9 cellular contexts compared by ENCODE assay signal in the genomic region with DNA sequence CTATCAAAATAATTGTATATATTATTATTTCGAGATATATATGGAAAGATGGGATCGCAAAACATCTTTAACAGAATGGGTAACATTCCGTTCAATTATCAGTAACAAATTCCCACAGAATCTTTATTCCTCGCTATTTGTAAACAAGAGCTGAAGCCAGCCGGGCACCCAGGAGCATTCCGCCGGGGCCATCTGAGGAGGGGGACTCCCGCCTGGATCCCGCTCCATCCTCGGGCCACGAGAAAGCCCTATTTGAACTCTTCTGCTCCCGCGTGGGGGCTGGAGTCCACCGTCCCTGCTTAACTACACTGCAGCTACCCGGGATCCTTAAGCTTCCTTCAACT. TPM values are rescaled to one million over a fixed set of nuclear protein-coding genes. Genes with fewer than 3 reads are reported as not detected.
DNase-seq lines count a peak whose midpoint lies in the region; ATAC-seq, FAIRE-seq and TF ChIP-seq lines count a peak whose summit lies in the region.
"Had no signal": no experiment of that assay in that cellular context is flagged by ENCODE, and none has a peak within 500 bp of the region (broad histone marks: within the 10 kb centered on the region; RNA-seq: fewer than 3 reads in every experiment).

No MANE protein-coding gene starts in this region.

- 2% methylated on average over 9 of the region's 15 CpGs; no CpG with 5 or more reads in 1 of the 2 experiments for WGBS in IMR-90 (ENCODE audit: extremely low coverage in 2 of 2, insufficient read length in 1 of 2), 2 experiments
- 2 to 3% methylated on average over 13 to 15 of the region's 15 CpGs for WGBS in ectodermal cell, 2 experiments

- H3K36me3 ChIP-seq in IMR-90 (ENCODE audit: control insufficient read depth, insufficient read depth, low read length), result no peaks in the 10 kb centered on the region
- no peaks in the 10 kb centered on the region for H3K36me3 ChIP-seq in ectodermal cell (ENCODE audit: control insufficient read depth, insufficient read depth, low read length)

- H3K56ac ChIP-seq in IMR-90 (ENCODE audit: extremely low read depth, insufficient read depth, low read length), result peak overlapping the region; percentile 94

- H2BK5ac ChIP-seq in IMR-90 (ENCODE audit: low read depth, low read length, poor library complexity, severe bottlenecking), result peak overlapping the region; percentile 90

- H3K27me3 Mint-ChIP-seq in naive thymus-derived CD8-positive, alpha-beta T cell, result peaks cover 8 to 27% (median 15%) of the 10 kb centered on the region in 5 donors

- H3K4me3 ChIP-seq in AG04449 (ENCODE audit: low read depth, low read length) (peak overlapping the region; percentile 90), IMR-90 (ENCODE audit: insufficient read depth, low read depth, low read length) (peak overlapping the region; percentile 76), ectodermal cell (ENCODE audit: insufficient read depth, low read depth, low read length) (peak overlapping the region; percentile 72)

- H3K4me1 ChIP-seq in IMR-90 (ENCODE audit: control insufficient read depth, insufficient read depth, low read length) (peaks cover 4% of the 10 kb centered on the region), ectodermal cell (ENCODE audit: control insufficient read depth, insufficient read depth, low read length) (peaks cover 7% of the 10 kb centered on the region)

- TF ChIP-seq POLR2A in IMR-90 (IDR thresholded peaks at IDR 0.05; ENCODE audit: low read depth, low read length) (no peak), H54 (IDR thresholded peaks at IDR 0.05; ENCODE audit: low read depth, low read length) (no peak)

- no peaks in the 10 kb centered on the region for H3K9me1 ChIP-seq in IMR-90 (ENCODE audit: insufficient read depth, low read length)

- peak overlapping the region; percentile 98 for H2AK9ac ChIP-seq in IMR-90 (replicated peaks; ENCODE audit: low read depth, low read length, poor library complexity)

- intact Hi-C loops in IMR-90 (cut with micrococcal nuclease), result loop anchor here (1.0 to 2.0 kb wide), 2 partner anchors 57 to 131 kb away; no protein-coding TSS in a partner anchor

- H3K9me3 Mint-ChIP-seq in naive thymus-derived CD8-positive, alpha-beta T cell, result peaks cover 0 to 6% (median 0%) of the 10 kb centered on the region in 9 donors

- no peak overlapping the region for H3K27ac Mint-ChIP-seq in naive thymus-derived CD8-positive, alpha-beta T cell

- DNase-seq in AG04449 (ENCODE audit: low read depth, low spot score) (no peak), IMR-90 (no peak), T1000 (lab: John Stamatoyannopoulos, UW) (no peak), kidney tubule cell (ENCODE audit: low spot score) (no peak), H54 (ENCODE audit: insufficient read length, low spot score) (no peak)
- DNase-seq in naive thymus-derived CD8-positive, alpha-beta T cell, result no peak
- DNase-seq: NCI-H1436 treated with DMSO at 0.1 percent for 48 hours had no signal

- peak overlapping the region; percentile 19; the same call in 1 of the 2 replicates for H4K5ac ChIP-seq in IMR-90 (ENCODE audit: low read depth, low read length)

- H3K9me3 ChIP-seq in IMR-90 (ENCODE audit: control insufficient read depth, insufficient read depth, low read length) (no peaks in the 10 kb centered on the region), ectodermal cell (ENCODE audit: control insufficient read depth, low read length) (no peaks in the 10 kb centered on the region)

- H3K27me3 ChIP-seq in IMR-90 (ENCODE audit: control insufficient read depth, insufficient read depth, low read length), result no peaks in the 10 kb centered on the region
- H3K27me3 ChIP-seq in ectodermal cell (ENCODE audit: control insufficient read depth, insufficient read depth, low read length, poor library complexity, severe bottlenecking), result peaks cover 28% of the 10 kb centered on the region

- no peak for FAIRE-seq in H54 (lab: Jason Lieb, UNC)

- H3K9ac ChIP-seq in IMR-90 (ENCODE audit: low read depth, low read length), result peak overlapping the region; percentile 86

- TF ChIP-seq RAD21 in IMR-90 (IDR thresholded peaks at IDR 0.05; ENCODE audit: low read length), result no peak

- peak overlapping the region; percentile 83 for H2AFZ ChIP-seq in IMR-90 (replicated peaks; ENCODE audit: low read length, poor library complexity)

- CTCF ChIA-PET in AG04449 (lab: Yijun Ruan, JAX), result interaction anchor here (0.9 to 1.7 kb wide), 2 partner anchors 14 to 35 kb away, joined by 3 to 5 read pairs; no protein-coding TSS in a partner anchor
- CTCF ChIA-PET in IMR-90 (lab: Yijun Ruan, JAX), result interaction anchor here (1.3 kb wide), 1 partner anchor 12 kb away, joined by 3 read pairs; no protein-coding TSS in a partner anchor

- H3K4me1 Mint-ChIP-seq in naive thymus-derived CD8-positive, alpha-beta T cell, result peaks cover 4 to 15% (median 9%) of the 10 kb centered on the region in 4 donors

- peak overlapping the region; percentile 69; the same call in 1 of the 2 replicates for H2AK5ac ChIP-seq in IMR-90 (ENCODE audit: low read depth, low read length)

- no peaks in the 10 kb centered on the region for H3K36me3 Mint-ChIP-seq in naive thymus-derived CD8-positive, alpha-beta T cell

- peak overlapping the region; percentile 96 for H2BK120ac ChIP-seq in IMR-90 (ENCODE audit: low read depth, low read length)

- peak overlapping the region; percentile 89 for H3K27ac ChIP-seq in IMR-90 (ENCODE audit: insufficient read depth, low read length)
- H3K27ac ChIP-seq in ectodermal cell (ENCODE audit: insufficient read depth, low read depth, low read length, poor library complexity, severe bottlenecking), result no peak overlapping the region

- in situ Hi-C loops in IMR-90 (cut with MboI; ENCODE audit: low sequenced_read_pairs), result no loop called here

- peak overlapping the region; percentile 89 for H4K91ac ChIP-seq in IMR-90 (ENCODE audit: insufficient read depth, low read depth, low read length)

- BruUV-seq in IMR-90 (replicated peaks; lab: Mats Ljungman, UMichigan), result no TSS peak

- H2BK15ac ChIP-seq in IMR-90 (ENCODE audit: low read depth, low read length), result peak overlapping the region; percentile 66; the same call in 2 of the 3 replicates

- POLR2A ChIA-PET in AG04449 (lab: Yijun Ruan, JAX), result interaction anchor here (0.6 to 2.7 kb wide), 5 partner anchors 12 to 284 kb away, joined by 3 to 15 read pairs (median 3); a partner anchor contains a TSS
- POLR2A ChIA-PET in IMR-90 (lab: Charles Lee; ENCODE audit: unreplicated experiment), result interaction anchor here (0.6 to 1.0 kb wide), 2 partner anchors 11 to 16 kb away, joined by 3 to 4 read pairs; no protein-coding TSS in a partner anchor
- POLR2A ChIA-PET in naive thymus-derived CD8-positive, alpha-beta T cell (lab: Charles Lee), result no interaction called here

- ATAC-seq in IMR-90 (ENCODE audit: low read depth) (no peak), HG02678 (IDR thresholded peaks at IDR 0.05; ENCODE audit: unreplicated experiment) (no peak)
- ATAC-seq in naive thymus-derived CD8-positive, alpha-beta T cell, result peak in 1 of 2 donors; percentile 3

- dilution Hi-C loops in IMR-90 (cut with HindIII; ENCODE audit: low sequenced_read_pairs, unreplicated experiment), result no loop called here

- no peak for TF ChIP-seq CTCF in AG04449 (IDR thresholded peaks at IDR 0.05; ENCODE audit: insufficient read depth, low read length, missing control alignments)
- TF ChIP-seq CTCF in IMR-90 (conservative IDR thresholded peaks at IDR 0.05; ENCODE audit: low read depth, low read length), result no peak

- H3K79me1 ChIP-seq in IMR-90 (ENCODE audit: low read depth in 1 of 2, low read length in 2 of 2), result peaks cover 4 to 24% of the 10 kb centered on the region in 2 experiments; a peak in 1 of 4 replicates

- H3K4me3 Mint-ChIP-seq in naive thymus-derived CD8-positive, alpha-beta T cell, result peak overlapping the region; percentile 36 to 79 (median 66)

- H4K8ac ChIP-seq in IMR-90 (ENCODE audit: low read depth in 2 of 2, low read length in 2 of 2), result peak overlapping the region; percentile 68 to 91

- no peak overlapping the region for H2BK20ac ChIP-seq in IMR-90 (ENCODE audit: low read depth, low read length)

- H3K14ac ChIP-seq in IMR-90 (replicated peaks; ENCODE audit: low read depth, low read length), result peak overlapping the region; percentile 98

- H3K18ac ChIP-seq in IMR-90 (ENCODE audit: low read depth, low read length), result peak overlapping the region; percentile 85

- peak overlapping the region; percentile 92 for H3K23ac ChIP-seq in IMR-90 (ENCODE audit: low read depth, low read length)

- H3K4me2 ChIP-seq in IMR-90 (ENCODE audit: low read depth, low read length), result peak overlapping the region; percentile 97; the same call in 1 of the 2 replicates

- peaks cover 9% of the 10 kb centered on the region; the same call in 1 of the 2 replicates for H4K20me1 ChIP-seq in IMR-90 (ENCODE audit: insufficient read depth, low read length)

- H3K4ac ChIP-seq in IMR-90 (ENCODE audit: low read depth, low read length), result peak overlapping the region; percentile 93

TF ChIP-seq in IMR-90, 13 proteins besides CTCF, POLR2A, EP300 and RAD21 (continues in another document):
- no peak for TF ChIP-seq MAZ (IDR thresholded peaks at IDR 0.05; ENCODE audit: borderline replicate concordance, low read depth, low read length)
- TF ChIP-seq, protein P1, sequence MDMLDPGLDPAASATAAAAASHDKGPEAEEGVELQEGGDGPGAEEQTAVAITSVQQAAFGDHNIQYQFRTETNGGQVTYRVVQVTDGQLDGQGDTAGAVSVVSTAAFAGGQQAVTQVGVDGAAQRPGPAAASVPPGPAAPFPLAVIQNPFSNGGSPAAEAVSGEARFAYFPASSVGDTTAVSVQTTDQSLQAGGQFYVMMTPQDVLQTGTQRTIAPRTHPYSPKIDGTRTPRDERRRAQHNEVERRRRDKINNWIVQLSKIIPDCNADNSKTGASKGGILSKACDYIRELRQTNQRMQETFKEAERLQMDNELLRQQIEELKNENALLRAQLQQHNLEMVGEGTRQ (IDR thresholded peaks at IDR 0.05; ENCODE audit: low read depth, low read length), result no peak

RNA-seq across cellular contexts. Expression of a gene that starts 0.7 kb away (rescaled TPM):
- total RNA-seq in IMR-90 (2012; rRNA removed), result 194 and 246 TPM in 2 replicates
- 114 and 118 TPM in 2 replicates for polyA plus RNA-seq in IMR-90 (2012; rRNA removed)
- 89.6 and 120 TPM in 2 replicates for polyA plus RNA-seq in IMR-90 (2012; cell fraction: cytosol; rRNA removed)
- 71.7 and 95.1 TPM in 2 replicates for polyA plus RNA-seq in IMR-90 (2012; cell fraction: nucleus; rRNA removed; ENCODE audit: low replicate concordance)
- 33.5 TPM for polyA plus RNA-seq in ectodermal cell (2013, experiment 1 of 4)
- polyA plus RNA-seq in ectodermal cell (2013, experiment 2 of 4), result 34.1 TPM
- polyA plus RNA-seq in ectodermal cell (2013, experiment 3 of 4), result 21.8 TPM
- polyA plus RNA-seq in ectodermal cell (2013, experiment 4 of 4), result 23.8 TPM
- not detected for total RNA-seq in naive thymus-derived CD8-positive, alpha-beta T cell
- not detected for polyA plus RNA-seq in naive thymus-derived CD8-positive, alpha-beta T cell

RNA-seq across cellular contexts. Expression of a gene that starts 14.5 kb away (rescaled TPM):
- 132 and 139 TPM in 2 replicates for total RNA-seq in IMR-90 (2012; rRNA removed)
- polyA plus RNA-seq in IMR-90 (2012; rRNA removed), result 75.3 and 80.3 TPM in 2 replicates
- polyA plus RNA-seq in IMR-90 (2012; cell fraction: cytosol; rRNA removed), result 35.6 and 77.8 TPM in 2 replicates
- 20.2 and 41.4 TPM in 2 replicates for polyA plus RNA-seq in IMR-90 (2012; cell fraction: nucleus; rRNA removed; ENCODE audit: low replicate concordance)
- polyA plus RNA-seq in ectodermal cell (2013, experiment 1 of 4), result 64.3 TPM
- polyA plus RNA-seq in ectodermal cell (2013, experiment 2 of 4), result 62.8 TPM
- polyA plus RNA-seq in ectodermal cell (2013, experiment 3 of 4), result 57.5 TPM
- polyA plus RNA-seq in ectodermal cell (2013, experiment 4 of 4), result 57.2 TPM
- 10 to 100 TPM; 17.6 to 17.9 TPM for total RNA-seq in naive thymus-derived CD8-positive, alpha-beta T cell
- 10 to 100 TPM; 16.4 to 18.9 (median 18.5) TPM for polyA plus RNA-seq in naive thymus-derived CD8-positive, alpha-beta T cell

Comparison
In these comparisons a context has a peak if more than half of its experiments do, and no peak if none do; other contexts are left out.
1. RNA of a gene that starts 0.7 kb away (total RNA-seq): 194 to 246 TPM in IMR-90; not detected in naive thymus-derived CD8-positive, alpha-beta T cell; every median in the first group is over 100 times any median in the second.
2. Peak in every context shown above with its lines, with median percentiles within 50 percentile points of each other: H3K4me3 ChIP-seq.